Comparison of ENCODE assay signal across 9 cellular contexts in genomic region chr1:199545780-199546179, GRCh38.
A peak's percentile ranks its signal among the peaks of the same experiment; 100 is the strongest.
DNase-seq lines count a peak whose midpoint lies in the region; ATAC-seq and TF ChIP-seq lines count a peak whose summit lies in the region.
"Had no signal": no experiment of that assay in that cellular context is flagged by ENCODE, and none has a peak within 500 bp of the region (broad histone marks: within the 10 kb centered on the region; RNA-seq: fewer than 3 reads in every experiment).

No MANE protein-coding gene starts in this region.

- H3K27ac Mint-ChIP-seq in chondrocyte (ENCODE audit: unreplicated experiment) = no peak overlapping the region
- H3K27ac Mint-ChIP-seq in activated CD4-positive, alpha-beta T cell treated with anti-CD3 and anti-CD28 coated beads, Interleukin-2, amount 10 ng/mL, durations not matched to agents 24 days and 14 days = no peak overlapping the region
- no peak overlapping the region for H3K27ac Mint-ChIP-seq in activated naive CD4-positive, alpha-beta T cell treated with anti-CD3 and anti-CD28 coated beads, Interleukin-2, amount 10 ng/mL, durations not matched to agents 7 days and 5 days

- DNase-seq in chondrocyte (ENCODE audit: low spot score) (no peak), AG20443 (ENCODE audit: low spot score) (no peak)
- DNase-seq in activated CD4-positive, alpha-beta T cell treated with anti-CD3 and anti-CD28 coated beads, Interleukin-2, amount 10 ng/mL, durations not matched to agents 24 days and 14 days = no peak
- no peak for DNase-seq in activated naive CD4-positive, alpha-beta T cell treated with anti-CD3 and anti-CD28 coated beads, Interleukin-2, amount 10 ng/mL, durations not matched to agents 7 days and 5 days
- DNase-seq: activated CD4-positive, alpha-beta T cell treated with anti-CD3 and anti-CD28 coated beads, Interleukin-2, amount 50 U/mL, for 1 hour had no signal

- intact Hi-C loops in activated CD4-positive, alpha-beta T cell treated with anti-CD3 and anti-CD28 coated beads, Interleukin-2, amount 10 ng/mL, durations not matched to agents 24 days and 14 days (cut with micrococcal nuclease) = no loop called here

- TF ChIP-seq CTCF in 22Rv1 (IDR thresholded peaks at IDR 0.05) (peak; percentile 74), chondrocyte (IDR thresholded peaks at IDR 0.05) (peak; percentile 18)

- CTCF ChIA-PET in activated naive CD4-positive, alpha-beta T cell treated with anti-CD3 and anti-CD28 coated beads, Interleukin-2, amount 10 ng/mL, durations not matched to agents 7 days and 5 days (lab: Charles Lee) = interaction anchor here (0.9 kb wide), 1 partner anchor 54 kb away, joined by 3 read pairs; no protein-coding TSS in a partner anchor

- H3K9me3 Mint-ChIP-seq in chondrocyte (ENCODE audit: low read depth) = peaks cover 14% of the 10 kb centered on the region
- H3K9me3 Mint-ChIP-seq in activated CD4-positive, alpha-beta T cell treated with anti-CD3 and anti-CD28 coated beads, Interleukin-2, amount 10 ng/mL, durations not matched to agents 24 days and 14 days = no peaks in the 10 kb centered on the region
- no peaks in the 10 kb centered on the region for H3K9me3 Mint-ChIP-seq in activated naive CD4-positive, alpha-beta T cell treated with anti-CD3 and anti-CD28 coated beads, Interleukin-2, amount 10 ng/mL, durations not matched to agents 7 days and 5 days

- H3K27me3 Mint-ChIP-seq in chondrocyte (ENCODE audit: low read depth) = no peaks in the 10 kb centered on the region
- peaks cover 4% of the 10 kb centered on the region for H3K27me3 Mint-ChIP-seq in activated CD4-positive, alpha-beta T cell treated with anti-CD3 and anti-CD28 coated beads, Interleukin-2, amount 10 ng/mL, durations not matched to agents 24 days and 14 days
- H3K27me3 Mint-ChIP-seq in activated naive CD4-positive, alpha-beta T cell treated with anti-CD3 and anti-CD28 coated beads, Interleukin-2, amount 10 ng/mL, durations not matched to agents 7 days and 5 days = no peaks in the 10 kb centered on the region

- no peak overlapping the region for H3K4me3 Mint-ChIP-seq in chondrocyte (ENCODE audit: unreplicated experiment)
- no peak overlapping the region for H3K4me3 Mint-ChIP-seq in activated CD4-positive, alpha-beta T cell treated with anti-CD3 and anti-CD28 coated beads, Interleukin-2, amount 10 ng/mL, durations not matched to agents 24 days and 14 days
- no peak overlapping the region for H3K4me3 Mint-ChIP-seq in activated naive CD4-positive, alpha-beta T cell treated with anti-CD3 and anti-CD28 coated beads, Interleukin-2, amount 10 ng/mL, durations not matched to agents 7 days and 5 days

- H3K27ac ChIP-seq in 22Rv1 = no peak overlapping the region

- peaks cover 3% of the 10 kb centered on the region for H3K36me3 Mint-ChIP-seq in chondrocyte (ENCODE audit: low read depth)
- no peaks in the 10 kb centered on the region for H3K36me3 Mint-ChIP-seq in activated CD4-positive, alpha-beta T cell treated with anti-CD3 and anti-CD28 coated beads, Interleukin-2, amount 10 ng/mL, durations not matched to agents 24 days and 14 days (ENCODE audit: low read depth)
- H3K36me3 Mint-ChIP-seq in activated naive CD4-positive, alpha-beta T cell treated with anti-CD3 and anti-CD28 coated beads, Interleukin-2, amount 10 ng/mL, durations not matched to agents 7 days and 5 days = no peaks in the 10 kb centered on the region

- H3K4me1 Mint-ChIP-seq in chondrocyte (ENCODE audit: low read depth) = no peaks in the 10 kb centered on the region
- H3K4me1 Mint-ChIP-seq in activated CD4-positive, alpha-beta T cell treated with anti-CD3 and anti-CD28 coated beads, Interleukin-2, amount 10 ng/mL, durations not matched to agents 24 days and 14 days = no peaks in the 10 kb centered on the region
- no peaks in the 10 kb centered on the region for H3K4me1 Mint-ChIP-seq in activated naive CD4-positive, alpha-beta T cell treated with anti-CD3 and anti-CD28 coated beads, Interleukin-2, amount 10 ng/mL, durations not matched to agents 7 days and 5 days

- ATAC-seq in GM18909 (IDR thresholded peaks at IDR 0.05; ENCODE audit: poor library complexity, unreplicated experiment) (peak; percentile 38), HG03565 (IDR thresholded peaks at IDR 0.05; ENCODE audit: unreplicated experiment) (peak; percentile 43), GM21515 (IDR thresholded peaks at IDR 0.05; ENCODE audit: unreplicated experiment) (no peak)
